Comparison of ENCODE assay signal across 20 cellular contexts in genomic region chr5:117881426-117882230, GRCh38.
A peak's percentile ranks its signal among the peaks of the same experiment; 100 is the strongest.
DNase-seq lines count a peak whose midpoint lies in the region; ATAC-seq, FAIRE-seq and TF ChIP-seq lines count a peak whose summit lies in the region.
"Had no signal": no experiment of that assay in that cellular context is flagged by ENCODE, and none has a peak within 500 bp of the region (broad histone marks: within the 10 kb centered on the region; RNA-seq: fewer than 3 reads in every experiment).

No MANE protein-coding gene starts in this region.

- no peak for ATAC-seq in stimulated activated naive CD8-positive, alpha-beta T cell treated with anti-CD3 and anti-CD28 coated beads, Interleukin-15, Interleukin-2, amounts not matched to agents 100 U/mL and 50 U/mL, for 24 hours
- ATAC-seq: PC-3, SK-N-SH treated with all-trans-retinoic acid at 6 μM for 48 hours had no signal

- no peak for TF ChIP-seq POLR2A in H54 (IDR thresholded peaks at IDR 0.05; ENCODE audit: low read depth, low read length)

- FAIRE-seq in H54 (lab: Jason Lieb, UNC) = no peak

- DNase-seq in DMS 273 treated with DMSO at 0.1 percent for 48 hours (lab: John Stamatoyannopoulos, UW) (peak; percentile 83), NCI-H524 (lab: John Stamatoyannopoulos, UW) (peak; percentile 29 to 75), cerebellar cortex (ENCODE audit: low spot score) (peak; percentile 89), H54 (ENCODE audit: insufficient read length, low spot score) (no peak), kidney tubule cell (ENCODE audit: low spot score) (no peak), AG08395 (ENCODE audit: low spot score) (no peak)
- DNase-seq in stimulated activated naive CD8-positive, alpha-beta T cell treated with anti-CD3 and anti-CD28 coated beads, Interleukin-15, Interleukin-2, amounts not matched to agents 100 U/mL and 50 U/mL, for 24 hours = no peak
- DNase-seq: ACHN, AML-193, COR-L47, EL, H7, HFFc6, MV-4-11, NCI-H1930, PC-3, RPMI8226, SHP77 treated with DMSO at 0.1 percent for 48 hours, T-helper 1 cell had no signal

Comparison
In these comparisons a context has a peak if more than half of its experiments do, and no peak if none do; other contexts are left out.
1. DNase-seq: peak in DMS 273 treated with DMSO at 0.1 percent for 48 hours (single experiment), NCI-H524 (2 of 2) and cerebellar cortex (single experiment); none in H54 (single experiment), kidney tubule cell (single experiment), AG08395 (single experiment) and stimulated activated naive CD8-positive, alpha-beta T cell treated with anti-CD3 and anti-CD28 coated beads, Interleukin-15, Interleukin-2, amounts not matched to agents 100 U/mL and 50 U/mL, for 24 hours (single experiment).